8 cellular contexts compared by ENCODE assay signal in the genomic region with DNA sequence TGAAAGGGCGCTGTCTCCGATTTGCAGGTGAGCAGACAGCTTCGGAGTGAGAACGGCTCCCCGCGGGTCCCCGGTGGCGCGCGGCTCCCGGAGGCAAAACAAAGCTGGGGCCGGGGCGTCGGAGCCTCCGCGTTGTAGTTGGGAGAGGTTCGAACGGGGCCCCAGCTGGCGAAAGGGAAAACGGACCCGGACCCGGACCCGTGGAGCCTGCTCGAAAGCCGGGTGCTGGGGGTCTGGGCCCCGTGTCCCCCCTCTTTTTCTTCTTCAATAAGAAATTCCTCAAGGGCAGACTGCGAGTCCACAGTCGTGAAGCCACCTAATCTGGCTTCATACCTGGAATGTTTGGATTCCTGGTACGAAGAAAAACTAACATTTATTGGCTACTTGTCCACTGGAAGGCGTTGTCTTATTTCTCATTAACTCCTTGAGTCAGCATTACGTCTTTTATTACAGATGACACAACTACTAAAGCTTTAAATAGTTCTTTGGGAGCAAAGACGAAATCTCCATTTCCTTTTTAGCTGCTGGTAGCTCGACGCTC. TPM values are rescaled to one million over a fixed set of nuclear protein-coding genes. Genes with fewer than 3 reads are reported as not detected.
DNase-seq lines count a peak whose midpoint lies in the region; ATAC-seq, FAIRE-seq and TF ChIP-seq lines count a peak whose summit lies in the region.

No MANE protein-coding gene starts in this region.

- H3K27ac ChIP-seq in cingulate gyrus (ENCODE audit: low read depth, low read length) = peak overlapping the region; percentile 98

- no peak for ATAC-seq in GM18511 (IDR thresholded peaks at IDR 0.05; ENCODE audit: unreplicated experiment)
- ATAC-seq in GM19328 (IDR thresholded peaks at IDR 0.05; ENCODE audit: unreplicated experiment) = no peak

- H3K9me3 ChIP-seq in BE2C = no peaks in the 10 kb centered on the region

- no peak for TF ChIP-seq CTCF in BE2C (IDR thresholded peaks at IDR 0.05; ENCODE audit: low read depth, low read length)

- H3K27me3 ChIP-seq in BE2C = peaks cover 9% of the 10 kb centered on the region; the same call in 1 of the 2 replicates

- DNase-seq in BE2C (peak; percentile 20), HTR-8/SVneo (ENCODE audit: insufficient read length, low spot score) (peak; percentile 13), T-helper 1 cell (peak in 3 of 5 donors; percentile 12 to 42 (median 33)), kidney tubule cell (ENCODE audit: low spot score) (peak; percentile 94)
- DNase-seq in stimulated activated CD4-positive, alpha-beta T cell treated with anti-CD3 and anti-CD28 coated beads, Interleukin-12 subunit alpha, Interleukin-12 subunit beta, amount 100 ng/mL, for 48 hours (ENCODE audit: low read depth in 2 of 3, low spot score in 1 of 3) = peak in 2 of 3 donors; percentile 14 to 15

- FAIRE-seq in HTR-8/SVneo (lab: Jason Lieb, UNC) = no peak

- no peaks in the 10 kb centered on the region for H3K36me3 ChIP-seq in BE2C

- H3K4me3 ChIP-seq in BE2C (ENCODE audit: low read depth, low read length) = peak overlapping the region; percentile 84

- H3K4me1 ChIP-seq in BE2C = no peaks in the 10 kb centered on the region

RNA-seq across cellular contexts. Expression of a gene that starts 0.6 kb away (rescaled TPM):
- 71.1 TPM for polyA plus RNA-seq in BE2C (2012; ENCODE audit: insufficient read depth, insufficient read length, low read depth)

RNA-seq across cellular contexts. Expression of a gene that starts 26.6 kb away (rescaled TPM):
- 174 TPM for polyA plus RNA-seq in BE2C (2012; ENCODE audit: insufficient read depth, insufficient read length, low read depth)

Comparison
In these comparisons a context has a peak if more than half of its experiments do, and no peak if none do; other contexts are left out.
1. DNase-seq: peak in every context shown above with its lines; median percentile 94 in kidney tubule cell; 33 in T-helper 1 cell; 20 in BE2C; 14 in stimulated activated CD4-positive, alpha-beta T cell treated with anti-CD3 and anti-CD28 coated beads, Interleukin-12 subunit alpha, Interleukin-12 subunit beta, amount 100 ng/mL, for 48 hours; 13 in HTR-8/SVneo.